8 cellular contexts compared by ENCODE assay signal in the genomic region with DNA sequence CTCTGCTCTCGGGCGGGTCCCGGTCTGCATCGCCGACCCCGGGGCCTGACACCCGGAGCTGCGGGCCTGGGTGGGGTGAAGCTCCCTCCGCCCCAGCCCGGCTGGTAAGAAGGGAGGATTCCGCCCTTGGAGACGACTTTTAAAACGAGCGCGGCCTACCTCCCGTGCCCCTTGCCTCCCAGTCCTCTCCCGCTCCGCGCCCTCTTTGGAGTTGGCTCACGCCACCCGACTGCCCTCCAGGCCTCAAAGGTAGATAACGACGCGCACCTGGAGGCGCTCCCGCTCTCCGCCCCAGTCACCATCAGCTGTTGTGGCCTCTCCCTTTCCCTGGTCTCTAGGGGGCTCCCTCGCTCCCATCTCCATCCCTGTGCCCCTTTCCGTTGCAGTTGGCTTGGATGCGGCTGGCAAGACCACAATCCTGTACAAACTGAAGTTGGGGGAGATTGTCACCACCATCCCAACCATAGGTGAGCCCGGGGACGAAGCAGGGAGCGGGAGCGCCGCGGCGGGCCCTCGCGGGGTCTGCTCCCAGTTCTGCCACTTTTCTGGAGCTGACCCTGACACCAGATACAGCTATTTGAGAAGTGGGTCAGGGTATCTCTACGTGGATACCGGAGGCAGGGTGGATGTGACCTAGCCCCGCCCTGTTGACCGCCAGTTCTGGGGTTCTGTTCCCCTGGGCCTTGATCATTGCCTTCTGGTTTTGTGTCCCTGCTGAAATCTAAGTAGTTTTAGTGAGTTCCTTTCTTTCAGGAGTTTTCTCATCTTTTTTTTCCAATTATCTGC. TPM values are rescaled to one million over a fixed set of nuclear protein-coding genes. Genes with fewer than 3 reads are reported as not detected.
DNase-seq lines count a peak whose midpoint lies in the region; ATAC-seq, FAIRE-seq and TF ChIP-seq lines count a peak whose summit lies in the region.

No MANE protein-coding gene starts in this region.

- peak overlapping the region; percentile 28; the same call in 1 of the 2 replicates for H2BK5ac ChIP-seq in H1 (ENCODE audit: low read depth, low read length)

- H3K79me2 ChIP-seq in H1 (ENCODE audit: control insufficient read depth in 1 of 2, insufficient read depth in 2 of 2, low read length in 2 of 2) = peaks cover 0 to 11% of the 10 kb centered on the region in 2 experiments; a peak in 1 of 4 replicates

- TF ChIP-seq EP300 in H1 (IDR thresholded peaks at IDR 0.05; ENCODE audit: borderline replicate concordance in 1 of 2, low read depth in 2 of 2, low read length in 2 of 2) = no peak; a peak in 1 of 3 replicates

- peak; percentile 75 for TF ChIP-seq RAD21 in H1 (IDR thresholded peaks at IDR 0.05 in 1 of 2, conservative IDR thresholded peaks at IDR 0.05 in 1 of 2; ENCODE audit: low read depth in 2 of 2, low read length in 2 of 2)

- peak overlapping the region; percentile 90 to 95 for H3K4me2 ChIP-seq in H1 (ENCODE audit: insufficient read depth in 1 of 2, low read depth in 2 of 2, low read length in 2 of 2)

- no peak overlapping the region for H3K18ac ChIP-seq in H1 (ENCODE audit: extremely low read depth, low read length)

- peak overlapping the region; percentile 53 to 93 (median 90) for H3K9ac ChIP-seq in H1 (replicated peaks in 1 of 4; ENCODE audit: extremely low read depth in 1 of 4, low read depth in 3 of 4, low read length in 3 of 4)

- H3K4me1 ChIP-seq in H1 (replicated peaks in 1 of 4; ENCODE audit: control insufficient read depth in 3 of 4, insufficient read depth in 4 of 4, low read length in 3 of 4) = peaks cover 6 to 18% (median 8%) of the 10 kb centered on the region in 4 experiments
- H3K4me1 ChIP-seq in lower lobe of right lung = peaks cover 32% of the 10 kb centered on the region

- H3K36me3 ChIP-seq in H1 (ENCODE audit: control insufficient read depth in 2 of 4, insufficient read depth in 4 of 4, low read length in 3 of 4) = peaks cover 5 to 15% (median 13%) of the 10 kb centered on the region in 4 experiments
- H3K36me3 ChIP-seq in lower lobe of right lung = peaks cover 27% of the 10 kb centered on the region

- WGBS in H1 (ENCODE audit: extremely low coverage in 1 of 2, insufficient coverage in 1 of 2, insufficient read length in 1 of 2, insufficient replicate concordance in 2 of 2, low coverage in 1 of 2, low lambda C conversion rate in 2 of 2, missing lambda C conversion rate in 1 of 2), 2 experiments = 5% methylated on average over 41 of the region's 43 CpGs; no CpG with 5 or more reads in 1 of the 2 experiments

- H3K23me2 ChIP-seq in H1 (ENCODE audit: low read depth, low read length) = peaks cover 10% of the 10 kb centered on the region

- CTCF ChIA-PET in H1 (lab: Charles Lee; ENCODE audit: partially characterized antibody) = interaction anchor here (0.6 to 8.1 kb wide), 22 partner anchors 10 to 445 kb away, joined by 3 to 55 read pairs (median 3); partner anchors contain the start of gene SND1

- H3K27ac ChIP-seq in H1 (ENCODE audit: low read depth, low read length) = peak overlapping the region; percentile 91
- H3K27ac ChIP-seq in lower lobe of right lung = peak overlapping the region; percentile 87

- H4K5ac ChIP-seq in H1 (ENCODE audit: insufficient read length, low read depth, low read length) = peak overlapping the region; percentile 29

- H3K56ac ChIP-seq in H1 (replicated peaks; ENCODE audit: insufficient read length, low read depth, low read length) = no peak overlapping the region

- TF ChIP-seq CTCF in WI38 (IDR thresholded peaks at IDR 0.05; ENCODE audit: low read depth, low read length) = peak; percentile 61
- peak; percentile 75 to 85 (median 83) for TF ChIP-seq CTCF in H1 (IDR thresholded peaks at IDR 0.05; ENCODE audit: control extremely low read depth in 1 of 3, insufficient read depth in 1 of 3, low read depth in 1 of 3, low read length in 3 of 3)
- TF ChIP-seq CTCF in lower lobe of right lung (IDR thresholded peaks at IDR 0.05) = peak; percentile 28

- H3K4me3 ChIP-seq in WI38 (ENCODE audit: low read depth, low read length) (peak overlapping the region; percentile 77), H1 (ENCODE audit: extremely low read depth in 1 of 4, insufficient read depth in 2 of 4, low read depth in 3 of 4, low read length in 4 of 4) (peak overlapping the region; percentile 65 to 92 (median 88)), lower lobe of right lung (peak overlapping the region; percentile 95)

- H4K91ac ChIP-seq in H1 (replicated peaks; ENCODE audit: insufficient read length, low read length) = peak overlapping the region; percentile 10

- H2BK12ac ChIP-seq in H1 (ENCODE audit: low read depth, low read length) = no peak overlapping the region

- no peak overlapping the region for H2AK5ac ChIP-seq in H1 (ENCODE audit: low read depth, low read length)

- H2BK15ac ChIP-seq in H1 (ENCODE audit: low read length) = no peak overlapping the region

- peaks cover 5 to 23% (median 22%) of the 10 kb centered on the region in 4 experiments for H3K27me3 ChIP-seq in H1 (replicated peaks in 1 of 4; ENCODE audit: control insufficient read depth in 3 of 4, extremely low read depth in 1 of 4, insufficient read depth in 3 of 4, low read length in 3 of 4)
- no peaks in the 10 kb centered on the region for H3K27me3 ChIP-seq in lower lobe of right lung (ENCODE audit: low read depth)

- peak overlapping the region; percentile 97 for H4K8ac ChIP-seq in H1 (ENCODE audit: extremely low read depth, insufficient read depth, low read length)

- intact Hi-C loops in lower lobe of right lung (cut with DNase I) = no loop called here

- no peak overlapping the region for H3K4ac ChIP-seq in H1 (replicated peaks; ENCODE audit: insufficient read length, low read depth, low read length)

- H3K9me3 ChIP-seq in H1 (ENCODE audit: insufficient read depth in 2 of 2, low read depth in 1 of 2, low read length in 1 of 2) (no peaks in the 10 kb centered on the region), lower lobe of right lung (no peaks in the 10 kb centered on the region)

- no peak overlapping the region for H2BK120ac ChIP-seq in H1 (replicated peaks; ENCODE audit: low read depth, low read length)

- no peak overlapping the region for H3K14ac ChIP-seq in H1 (ENCODE audit: insufficient read length)

- POLR2A ChIA-PET in H1 (lab: Charles Lee; ENCODE audit: partially characterized antibody) = interaction anchor here (0.5 to 1.9 kb wide), 6 partner anchors 9 to 87 kb away, joined by 3 to 7 read pairs (median 5); no protein-coding TSS in a partner anchor

- H2BK20ac ChIP-seq in H1 (ENCODE audit: low read length) = no peak overlapping the region

- peak in 1 of 2 experiments; percentile 43; a peak in 1 of 3 replicates for TF ChIP-seq POLR2A in H1 (IDR thresholded peaks at IDR 0.05; ENCODE audit: control extremely low read depth in 1 of 2, low read depth in 2 of 2, low read length in 2 of 2)

- peak; percentile 5 to 15 for ATAC-seq in activated CD4-positive, CD25-positive, alpha-beta regulatory T cell treated with anti-CD3 and anti-CD28 coated beads, Interleukin-2, amount 50 U/mL, for 24 hours
- ATAC-seq in HG02623 (IDR thresholded peaks at IDR 0.05; ENCODE audit: unreplicated experiment) (peak; percentile 5), lower lobe of right lung (peak; percentile 48 to 65)
- ATAC-seq in stimulated activated naive CD8-positive, alpha-beta T cell treated with anti-CD3 and anti-CD28 coated beads, Interleukin-15, Interleukin-2, amounts not matched to agents 100 U/mL and 50 U/mL, for 24 hours = peak; percentile 8

- no peak for FAIRE-seq in H1 (lab: Jason Lieb, UNC)

- H4K20me1 ChIP-seq in H1 (replicated peaks in 1 of 2; ENCODE audit: control insufficient read depth in 1 of 2, insufficient read depth in 2 of 2, low read length in 2 of 2) = peaks cover 4 to 14% of the 10 kb centered on the region in 2 experiments

- peak overlapping the region; percentile 94 for H2AFZ ChIP-seq in H1 (ENCODE audit: low read length)

- no peak for DNase-seq in activated CD4-positive, CD25-positive, alpha-beta regulatory T cell (lab: John Stamatoyannopoulos, UW)
- DNase-seq in NCI-H128 (lab: John Stamatoyannopoulos, UW; ENCODE audit: unreplicated experiment) (peak; percentile 40), H1 (ENCODE audit: low read depth in 1 of 2, low spot score in 2 of 2) (peak; percentile 31 to 84), lower lobe of right lung (peak; percentile 62)
- peak; percentile 48 for DNase-seq in stimulated activated naive CD8-positive, alpha-beta T cell treated with anti-CD3 and anti-CD28 coated beads, Interleukin-15, Interleukin-2, amounts not matched to agents 100 U/mL and 50 U/mL, for 24 hours

- H3K79me1 ChIP-seq in H1 (ENCODE audit: low read depth, low read length) = peaks cover 8% of the 10 kb centered on the region; the same call in 1 of the 2 replicates

- no peak overlapping the region for H3K23ac ChIP-seq in H1 (ENCODE audit: insufficient read length)

RNA-seq across cellular contexts. Expression of gene ARF5, which starts 0.7 kb away (rescaled TPM):
- 154 and 159 TPM in 2 replicates for total RNA-seq in H1 (2021; fragmentation: NEBNext Ultra II Directional; extraction: Animal tissue kit (Norgen Biotek cat#: 25700))
- 579 and 614 TPM in 2 replicates for polyA plus RNA-seq in H1 (2011; rRNA removed)
- 391 TPM for polyA plus RNA-seq in H1 (2011; cell fraction: cytosol; rRNA removed)
- polyA plus RNA-seq in H1 (2011; cell fraction: nucleus; rRNA removed) = 278 TPM
- 185 to 246 TPM (median 218 TPM) in 4 replicates for polyA plus RNA-seq in H1 (2012, experiment 1 of 2)
- 258 TPM for polyA plus RNA-seq in H1 (2012, experiment 2 of 2)
- 109 TPM for polyA plus RNA-seq in H1 (2013, experiment 1 of 2)
- polyA plus RNA-seq in H1 (2013, experiment 2 of 2) = 113 TPM
- 72.4 and 83.6 TPM in 2 replicates for polyA minus RNA-seq in H1 (2011; rRNA and poly(A)+ RNA removed)
- polyA minus RNA-seq in H1 (2011; cell fraction: cytosol; rRNA and poly(A)+ RNA removed) = 73.8 TPM
- polyA minus RNA-seq in H1 (2011; cell fraction: nucleus; rRNA and poly(A)+ RNA removed) = 70.7 TPM
- 88.6 TPM for total RNA-seq in lower lobe of right lung

RNA-seq across cellular contexts. Expression of gene GCC1, which starts 3.5 kb away (rescaled TPM):
- 14.7 and 15.0 TPM in 2 replicates for total RNA-seq in H1 (2021; fragmentation: NEBNext Ultra II Directional; extraction: Animal tissue kit (Norgen Biotek cat#: 25700))
- 3.3 and 4.6 TPM in 2 replicates for polyA plus RNA-seq in H1 (2011; rRNA removed)
- 6.0 TPM for polyA plus RNA-seq in H1 (2011; cell fraction: cytosol; rRNA removed)
- 4.3 TPM for polyA plus RNA-seq in H1 (2011; cell fraction: nucleus; rRNA removed)
- polyA plus RNA-seq in H1 (2012, experiment 1 of 2) = 10.9 to 11.3 TPM (median 11.0 TPM) in 4 replicates
- polyA plus RNA-seq in H1 (2012, experiment 2 of 2) = 2.1 TPM
- 5.6 TPM for polyA plus RNA-seq in H1 (2013, experiment 1 of 2)
- 5.4 TPM for polyA plus RNA-seq in H1 (2013, experiment 2 of 2)
- polyA minus RNA-seq in H1 (2011; rRNA and poly(A)+ RNA removed) = 9.9 and 13.4 TPM in 2 replicates
- 8.1 TPM for polyA minus RNA-seq in H1 (2011; cell fraction: cytosol; rRNA and poly(A)+ RNA removed)
- 8.7 TPM for polyA minus RNA-seq in H1 (2011; cell fraction: nucleus; rRNA and poly(A)+ RNA removed)
- 17.4 TPM for total RNA-seq in lower lobe of right lung

RNA-seq across cellular contexts. Expression of gene FSCN3, which starts 4.6 kb away (rescaled TPM):
- 0.95 and 1.6 TPM in 2 replicates for total RNA-seq in H1 (2021; fragmentation: NEBNext Ultra II Directional; extraction: Animal tissue kit (Norgen Biotek cat#: 25700))
- polyA plus RNA-seq in H1 (2011; rRNA removed) = 0.45 and 0.78 TPM in 2 replicates
- polyA plus RNA-seq in H1 (2011; cell fraction: cytosol; rRNA removed) = 1.2 TPM
- 1.1 TPM for polyA plus RNA-seq in H1 (2011; cell fraction: nucleus; rRNA removed)
- 0.25 to 1.3 TPM (median 0.77 TPM) in 4 replicates for polyA plus RNA-seq in H1 (2012, experiment 1 of 2)
- 0.38 TPM for polyA plus RNA-seq in H1 (2012, experiment 2 of 2)
- 1.2 TPM for polyA plus RNA-seq in H1 (2013, experiment 1 of 2)
- 1.1 TPM for polyA plus RNA-seq in H1 (2013, experiment 2 of 2)
- 0.20 and 1.1 TPM in 2 replicates for polyA minus RNA-seq in H1 (2011; rRNA and poly(A)+ RNA removed)
- not detected for polyA minus RNA-seq in H1 (2011; cell fraction: cytosol; rRNA and poly(A)+ RNA removed)
- polyA minus RNA-seq in H1 (2011; cell fraction: nucleus; rRNA and poly(A)+ RNA removed) = 1.4 TPM
- not detected for total RNA-seq in lower lobe of right lung

RNA-seq across cellular contexts. Expression of gene PAX4, which starts 29.1 kb away (rescaled TPM):
- total RNA-seq in H1 (2021; fragmentation: NEBNext Ultra II Directional; extraction: Animal tissue kit (Norgen Biotek cat#: 25700)) = not detected in 2 replicates
- polyA plus RNA-seq in H1 (2011; rRNA removed) = 0.11 and 0.20 TPM in 2 replicates
- 0.08 TPM for polyA plus RNA-seq in H1 (2011; cell fraction: cytosol; rRNA removed)
- polyA plus RNA-seq in H1 (2011; cell fraction: nucleus; rRNA removed) = 0.43 TPM
- 0.17 TPM in 1 of 4 replicates, not detected in the others for polyA plus RNA-seq in H1 (2012, experiment 1 of 2)
- not detected for polyA plus RNA-seq in H1 (2012, experiment 2 of 2)
- 0.08 TPM for polyA plus RNA-seq in H1 (2013, experiment 1 of 2)
- 0.04 TPM for polyA plus RNA-seq in H1 (2013, experiment 2 of 2)
- polyA minus RNA-seq in H1 (2011; rRNA and poly(A)+ RNA removed) = not detected in 2 replicates
- not detected for polyA minus RNA-seq in H1 (2011; cell fraction: cytosol; rRNA and poly(A)+ RNA removed)
- polyA minus RNA-seq in H1 (2011; cell fraction: nucleus; rRNA and poly(A)+ RNA removed) = not detected
- not detected for total RNA-seq in lower lobe of right lung

Comparison
In these comparisons a context has a peak if more than half of its experiments do, and no peak if none do; other contexts are left out.
1. ATAC-seq: peak in every context shown above with its lines; median percentile 56 in lower lobe of right lung; 10 in activated CD4-positive, CD25-positive, alpha-beta regulatory T cell treated with anti-CD3 and anti-CD28 coated beads, Interleukin-2, amount 50 U/mL, for 24 hours; 8 in stimulated activated naive CD8-positive, alpha-beta T cell treated with anti-CD3 and anti-CD28 coated beads, Interleukin-15, Interleukin-2, amounts not matched to agents 100 U/mL and 50 U/mL, for 24 hours; 5 in HG02623.
2. DNase-seq: peak in NCI-H128 (single experiment), H1 (2 of 2), lower lobe of right lung (single experiment) and stimulated activated naive CD8-positive, alpha-beta T cell treated with anti-CD3 and anti-CD28 coated beads, Interleukin-15, Interleukin-2, amounts not matched to agents 100 U/mL and 50 U/mL, for 24 hours (single experiment); none in activated CD4-positive, CD25-positive, alpha-beta regulatory T cell (0 of 4).
3. CTCF ChIP-seq: peak in every context shown above with its lines; median percentile 83 in H1; 61 in WI38; 28 in lower lobe of right lung.
4. Peak in every context shown above with its lines, with median percentiles within 50 percentile points of each other: H3K4me3 ChIP-seq.